In genomic region chr14:68552597-68552996, GRCh38 we compare ENCODE assay signal across 14 cellular contexts.
DNase-seq lines count a peak whose midpoint lies in the region; ATAC-seq and TF ChIP-seq lines count a peak whose summit lies in the region.
"Had no signal": no experiment of that assay in that cellular context is flagged by ENCODE, and none has a peak within 500 bp of the region (broad histone marks: within the 10 kb centered on the region; RNA-seq: fewer than 3 reads in every experiment).

No MANE protein-coding gene starts in this region.

- no peaks in the 10 kb centered on the region for H3K9me3 ChIP-seq in effector memory CD4-positive, alpha-beta T cell (ENCODE audit: control insufficient read depth, low read length)
- H3K9me3 ChIP-seq in spleen, result no peaks in the 10 kb centered on the region

- no peak overlapping the region for H3K4me3 Mint-ChIP-seq in stimulated activated memory B cell treated with anti-CD40 and anti-IgM and Interleukin-4, amounts not matched to agents 10 μg/mL and 1 μg/mL and 100 μg/mL, for 72 hours
- H3K4me3 Mint-ChIP-seq: activated CD8-positive, alpha-beta memory T cell treated with anti-CD3 and anti-CD28 coated beads, Interleukin-2, amount 10 ng/mL, durations not matched to agents 7 days and 5 days; natural killer cell treated with Interleukin-12 subunit alpha and Interleukin-12 subunit beta and Interleukin-15 and Interleukin-18, amount 100 ng/mL, for 72 hours; T-helper 1 cell treated with Interleukin-12 subunit alpha and Interleukin-12 subunit beta and Interleukin-4 antibody, amounts not matched to agents 30 μg/mL and 1 μg/mL, for 36 hours had no signal

- H3K4me3 ChIP-seq in fibroblast of pulmonary artery (replicated peaks; ENCODE audit: low read depth, low read length), result no peak overlapping the region
- no peak overlapping the region for H3K4me3 ChIP-seq in effector memory CD4-positive, alpha-beta T cell (ENCODE audit: insufficient read depth, low read depth, low read length, poor library complexity, severe bottlenecking)
- H3K4me3 ChIP-seq in spleen, result no peak overlapping the region

- DNase-seq in ELR (ENCODE audit: low read depth) (peak; percentile 48), RWPE1 (ENCODE audit: low spot score) (no peak), fibroblast of pulmonary artery (ENCODE audit: low read depth) (peak; percentile 49), islet precursor cell (no peak), spleen (no peak)
- no peak for DNase-seq in stimulated activated CD4-positive, alpha-beta T cell treated with anti-CD3 and anti-CD28 coated beads, Interleukin-4, amount 100 ng/mL, for 4 hours
- no peak for DNase-seq in effector memory CD4-positive, alpha-beta T cell
- DNase-seq: activated CD8-positive, alpha-beta memory T cell treated with anti-CD3 and anti-CD28 coated beads, Interleukin-2, amount 10 ng/mL, durations not matched to agents 7 days and 5 days; brain microvascular endothelial cell; glutamatergic neuron; NCI-H446 had no signal

- intact Hi-C loops in spleen (cut with DNase I; ENCODE audit: low total_unique reads), result no loop called here

- H3K9me3 Mint-ChIP-seq in stimulated activated memory B cell treated with anti-CD40 and anti-IgM and Interleukin-4, amounts not matched to agents 10 μg/mL and 1 μg/mL and 100 μg/mL, for 72 hours, result no peaks in the 10 kb centered on the region
- H3K9me3 Mint-ChIP-seq: natural killer cell treated with Interleukin-12 subunit alpha and Interleukin-12 subunit beta and Interleukin-15 and Interleukin-18, amount 100 ng/mL, for 72 hours; T-helper 1 cell treated with Interleukin-12 subunit alpha and Interleukin-12 subunit beta and Interleukin-4 antibody, amounts not matched to agents 30 μg/mL and 1 μg/mL, for 36 hours had no signal

- CTCF ChIA-PET in RWPE1 (lab: Yijun Ruan, JAX), result interaction anchor here (0.6 kb wide), 1 partner anchor 95 kb away, joined by 4 read pairs; no protein-coding TSS in a partner anchor

- TF ChIP-seq CTCF in RWPE1 (conservative IDR thresholded peaks at IDR 0.05; ENCODE audit: low read depth) (no peak), fibroblast of pulmonary artery (IDR thresholded peaks at IDR 0.05; ENCODE audit: low read length, missing control alignments) (no peak), spleen (IDR thresholded peaks at IDR 0.05 in 8 of 11, conservative IDR thresholded peaks at IDR 0.05 in 3 of 11) (no peak)

- POLR2A ChIA-PET in RWPE1 (lab: Yijun Ruan, JAX; ENCODE audit: low non-redundant PET), result no interaction called here

- no peaks in the 10 kb centered on the region for H3K36me3 Mint-ChIP-seq in stimulated activated memory B cell treated with anti-CD40 and anti-IgM and Interleukin-4, amounts not matched to agents 10 μg/mL and 1 μg/mL and 100 μg/mL, for 72 hours
- H3K36me3 Mint-ChIP-seq: activated CD8-positive, alpha-beta memory T cell treated with anti-CD3 and anti-CD28 coated beads, Interleukin-2, amount 10 ng/mL, durations not matched to agents 7 days and 5 days; natural killer cell treated with Interleukin-12 subunit alpha and Interleukin-12 subunit beta and Interleukin-15 and Interleukin-18, amount 100 ng/mL, for 72 hours had no signal

- H3K27me3 Mint-ChIP-seq in stimulated activated memory B cell treated with anti-CD40 and anti-IgM and Interleukin-4, amounts not matched to agents 10 μg/mL and 1 μg/mL and 100 μg/mL, for 72 hours, result no peaks in the 10 kb centered on the region
- H3K27me3 Mint-ChIP-seq: activated CD8-positive, alpha-beta memory T cell treated with anti-CD3 and anti-CD28 coated beads, Interleukin-2, amount 10 ng/mL, durations not matched to agents 7 days and 5 days; natural killer cell treated with Interleukin-12 subunit alpha and Interleukin-12 subunit beta and Interleukin-15 and Interleukin-18, amount 100 ng/mL, for 72 hours had no signal

- no peak for ATAC-seq in stimulated activated memory B cell treated with anti-CD40 and anti-IgM and Interleukin-4, amounts not matched to agents 10 μg/mL and 1 μg/mL and 100 μg/mL, for 72 hours
- ATAC-seq: activated CD8-positive, alpha-beta memory T cell treated with anti-CD3 and anti-CD28 coated beads, Interleukin-2, amount 10 ng/mL, durations not matched to agents 7 days and 5 days; natural killer cell treated with Interleukin-12 subunit alpha and Interleukin-12 subunit beta and Interleukin-15 and Interleukin-18, amount 100 ng/mL, for 72 hours had no signal

- H3K27ac Mint-ChIP-seq in stimulated activated memory B cell treated with anti-CD40 and anti-IgM and Interleukin-4, amounts not matched to agents 10 μg/mL and 1 μg/mL and 100 μg/mL, for 72 hours, result peak overlapping the region; percentile 41
- H3K27ac Mint-ChIP-seq: activated CD8-positive, alpha-beta memory T cell treated with anti-CD3 and anti-CD28 coated beads, Interleukin-2, amount 10 ng/mL, durations not matched to agents 7 days and 5 days; T-helper 1 cell treated with Interleukin-12 subunit alpha and Interleukin-12 subunit beta and Interleukin-4 antibody, amounts not matched to agents 30 μg/mL and 1 μg/mL, for 36 hours had no signal

- no peak for TF ChIP-seq POLR2A in spleen (IDR thresholded peaks at IDR 0.05)

- no peaks in the 10 kb centered on the region for H3K36me3 ChIP-seq in effector memory CD4-positive, alpha-beta T cell (ENCODE audit: control insufficient read depth, insufficient read depth, low read length)
- no peaks in the 10 kb centered on the region for H3K36me3 ChIP-seq in spleen
- H3K36me3 ChIP-seq: brain microvascular endothelial cell had no signal

- no peaks in the 10 kb centered on the region for H3K27me3 ChIP-seq in effector memory CD4-positive, alpha-beta T cell (replicated peaks; ENCODE audit: control insufficient read depth, insufficient read depth, low read length, poor library complexity, severe bottlenecking)
- no peaks in the 10 kb centered on the region for H3K27me3 ChIP-seq in spleen (replicated peaks in 1 of 7)
- H3K27me3 ChIP-seq: brain microvascular endothelial cell had no signal

- peaks cover 32% of the 10 kb centered on the region for H3K4me1 Mint-ChIP-seq in stimulated activated memory B cell treated with anti-CD40 and anti-IgM and Interleukin-4, amounts not matched to agents 10 μg/mL and 1 μg/mL and 100 μg/mL, for 72 hours
- H3K4me1 Mint-ChIP-seq: activated CD8-positive, alpha-beta memory T cell treated with anti-CD3 and anti-CD28 coated beads, Interleukin-2, amount 10 ng/mL, durations not matched to agents 7 days and 5 days had no signal

- peak overlapping the region; percentile 75; the same call in 1 of the 2 replicates for H3K27ac ChIP-seq in RWPE1
- no peak overlapping the region for H3K27ac ChIP-seq in effector memory CD4-positive, alpha-beta T cell (ENCODE audit: insufficient read depth, low read length, poor library complexity, severe bottlenecking)
- H3K27ac ChIP-seq in spleen, result peak overlapping the region in 2 of 8 donors; percentile 9 to 58
- H3K27ac ChIP-seq: brain microvascular endothelial cell had no signal

- 5 to 12% (median 9%) methylated on average over 2 of the region's 2 CpGs for WGBS in spleen, 5 donors

- H3K4me1 ChIP-seq in effector memory CD4-positive, alpha-beta T cell (ENCODE audit: control insufficient read depth, insufficient read depth, low read length, poor library complexity, severe bottlenecking), result no peaks in the 10 kb centered on the region
- H3K4me1 ChIP-seq in spleen, result peaks cover 11 to 66% (median 27%) of the 10 kb centered on the region in 6 donors

Comparison
In these comparisons a context has a peak if more than half of its experiments do, and no peak if none do; other contexts are left out.
1. DNase-seq: peak in ELR (single experiment) and fibroblast of pulmonary artery (single experiment); none in RWPE1 (single experiment), stimulated activated CD4-positive, alpha-beta T cell treated with anti-CD3 and anti-CD28 coated beads, Interleukin-4, amount 100 ng/mL, for 4 hours (0 of 2), islet precursor cell (single experiment), effector memory CD4-positive, alpha-beta T cell (0 of 3) and spleen (single experiment).